In genomic region chr10:114801411-114801813, GRCh38 we compare ENCODE assay signal across 14 cellular contexts. TPM values are rescaled to one million over a fixed set of nuclear protein-coding genes. Genes with fewer than 3 reads are reported as not detected.
DNase-seq lines count a peak whose midpoint lies in the region; ATAC-seq and TF ChIP-seq lines count a peak whose summit lies in the region.
"Had no signal": no experiment of that assay in that cellular context is flagged by ENCODE, and none has a peak within 500 bp of the region (broad histone marks: within the 10 kb centered on the region; RNA-seq: fewer than 3 reads in every experiment).

No MANE protein-coding gene starts in this region.

- peaks cover 40% of the 10 kb centered on the region for H3K4me1 ChIP-seq in CD4-positive, alpha-beta memory T cell (ENCODE audit: insufficient read depth, low read length)
- H3K4me1 ChIP-seq: Caco-2 had no signal

- POLR2A ChIA-PET in CD4-positive, alpha-beta memory T cell (lab: Charles Lee; ENCODE audit: partially characterized antibody): interaction anchor here (0.7 to 2.0 kb wide), 7 partner anchors 10 to 278 kb away, joined by 3 to 32 read pairs (median 4); partner anchors contain the start of gene FHIP2A

- H3K4me3 ChIP-seq in CD4-positive, alpha-beta memory T cell (ENCODE audit: low read length in 2 of 2): peak overlapping the region in 1 of 2 donors; percentile 34

- no peaks in the 10 kb centered on the region for H3K36me3 ChIP-seq in CD4-positive, alpha-beta memory T cell (ENCODE audit: insufficient read depth, low read length)

- peaks cover 0 to 3% (median 0%) of the 10 kb centered on the region in 8 donors for H3K9me3 Mint-ChIP-seq in CD4-positive, alpha-beta memory T cell
- peaks cover 0 to 7% of the 10 kb centered on the region in 2 donors for H3K9me3 Mint-ChIP-seq in activated T-cell treated with anti-CD3 and anti-CD28 coated beads, Interleukin-2, amount 50 U/mL, for 72 hours
- H3K9me3 Mint-ChIP-seq in type B pancreatic cell: peaks cover 8% of the 10 kb centered on the region

- H3K27me3 ChIP-seq in CD4-positive, alpha-beta memory T cell (ENCODE audit: insufficient read depth, low read length): no peaks in the 10 kb centered on the region

- DNase-seq in CD4-positive, alpha-beta memory T cell: peak; percentile 35 to 57 (median 44)
- peak in 1 of 2 donors; percentile 23 for DNase-seq in activated T-cell treated with anti-CD3 and anti-CD28 coated beads, Interleukin-2, amount 50 U/mL, for 72 hours
- DNase-seq in type B pancreatic cell (ENCODE audit: extremely low spot score, unreplicated experiment) (no peak), pons (ENCODE audit: low spot score) (no peak), NCI-H2029 (lab: John Stamatoyannopoulos, UW) (no peak), NCI-H774 (lab: John Stamatoyannopoulos, UW) (no peak)
- DNase-seq: Caco-2, glutamatergic neuron, NCI-H1105 treated with DMSO at 0.1 percent for 48 hours, T-helper 9 cell had no signal

- H3K36me3 Mint-ChIP-seq in CD4-positive, alpha-beta memory T cell: peaks cover 0 to 10% of the 10 kb centered on the region in 2 donors
- H3K36me3 Mint-ChIP-seq in activated T-cell treated with anti-CD3 and anti-CD28 coated beads, Interleukin-2, amount 50 U/mL, for 72 hours (ENCODE audit: insufficient read depth in 2 of 2): no peaks in the 10 kb centered on the region
- no peaks in the 10 kb centered on the region for H3K36me3 Mint-ChIP-seq in type B pancreatic cell
- H3K36me3 Mint-ChIP-seq: brain had no signal

- H3K27ac Mint-ChIP-seq in CD4-positive, alpha-beta memory T cell: peak overlapping the region; percentile 22 to 89 (median 62)
- peak overlapping the region; percentile 6 for H3K27ac Mint-ChIP-seq in activated T-cell treated with anti-CD3 and anti-CD28 coated beads, Interleukin-2, amount 50 U/mL, for 72 hours
- H3K27ac Mint-ChIP-seq in type B pancreatic cell: no peak overlapping the region
- H3K27ac Mint-ChIP-seq: brain had no signal

- H3K27ac ChIP-seq in CD4-positive, alpha-beta memory T cell (ENCODE audit: low read depth, low read length): no peak overlapping the region

- peak; percentile 63 for ATAC-seq in GM19372 (IDR thresholded peaks at IDR 0.05; ENCODE audit: low read depth, unreplicated experiment)
- ATAC-seq in HG03108 (IDR thresholded peaks at IDR 0.05; ENCODE audit: unreplicated experiment): peak; percentile 77
- ATAC-seq in activated T-cell treated with anti-CD3 and anti-CD28 coated beads, Interleukin-2, amount 50 U/mL, for 72 hours (replicated peaks in 1 of 2): peak; percentile 93 to 97

- H3K9me3 ChIP-seq in CD4-positive, alpha-beta memory T cell (ENCODE audit: control insufficient read depth in 1 of 2, low read length in 2 of 2): no peaks in the 10 kb centered on the region
- H3K9me3 ChIP-seq: Caco-2 had no signal

- H3K4me3 Mint-ChIP-seq in CD4-positive, alpha-beta memory T cell: peak overlapping the region; percentile 35 to 79 (median 73)
- peak overlapping the region; percentile 14 to 62 for H3K4me3 Mint-ChIP-seq in activated T-cell treated with anti-CD3 and anti-CD28 coated beads, Interleukin-2, amount 50 U/mL, for 72 hours
- H3K4me3 Mint-ChIP-seq in type B pancreatic cell: no peak overlapping the region
- H3K4me3 Mint-ChIP-seq: brain, neural crest cell had no signal

- no peaks in the 10 kb centered on the region for H3K27me3 Mint-ChIP-seq in CD4-positive, alpha-beta memory T cell
- no peaks in the 10 kb centered on the region for H3K27me3 Mint-ChIP-seq in activated T-cell treated with anti-CD3 and anti-CD28 coated beads, Interleukin-2, amount 50 U/mL, for 72 hours (ENCODE audit: low read depth)
- no peaks in the 10 kb centered on the region for H3K27me3 Mint-ChIP-seq in type B pancreatic cell

- intact Hi-C loops in CD4-positive, alpha-beta memory T cell (cut with micrococcal nuclease): loop anchor here (2.0 kb wide), 1 partner anchor 19 kb away; the partner anchor contains the start of gene FHIP2A

- TF ChIP-seq CTCF in type B pancreatic cell (conservative IDR thresholded peaks at IDR 0.05): no peak

- CTCF ChIA-PET in CD4-positive, alpha-beta memory T cell (lab: Charles Lee; ENCODE audit: partially characterized antibody): interaction anchor here (0.6 to 1.7 kb wide), 5 partner anchors 16 to 497 kb away, joined by 3 to 16 read pairs (median 4); partner anchors contain the start of gene FHIP2A

- peaks cover 20 to 29% (median 24%) of the 10 kb centered on the region in 4 donors for H3K4me1 Mint-ChIP-seq in CD4-positive, alpha-beta memory T cell
- H3K4me1 Mint-ChIP-seq in activated T-cell treated with anti-CD3 and anti-CD28 coated beads, Interleukin-2, amount 50 U/mL, for 72 hours (ENCODE audit: low read depth): peaks cover 18% of the 10 kb centered on the region
- no peaks in the 10 kb centered on the region for H3K4me1 Mint-ChIP-seq in type B pancreatic cell (ENCODE audit: unreplicated experiment)
- H3K4me1 Mint-ChIP-seq: brain, neural crest cell had no signal

RNA-seq across cellular contexts. Expression of gene FHIP2A, which starts 20.2 kb away (rescaled TPM):
- 10 to 100 TPM; 25.1 to 32.1 TPM for total RNA-seq in CD4-positive, alpha-beta memory T cell
- 10 to 100 TPM in 1 of 2 donors, 1 to 10 TPM in 1; 8.8 to 14.0 TPM for polyA plus RNA-seq in CD4-positive, alpha-beta memory T cell
- 10 to 100 TPM; 20.4 to 25.6 TPM for total RNA-seq in activated T-cell treated with anti-CD3 and anti-CD28 coated beads, Interleukin-2, amount 50 U/mL, for 72 hours
- total RNA-seq in type B pancreatic cell (ENCODE audit: low replicate concordance): 24.4 and 25.0 TPM in 2 replicates

Comparison
In these comparisons a context has a peak if more than half of its experiments do, and no peak if none do; other contexts are left out.
1. DNase-seq: peak in CD4-positive, alpha-beta memory T cell (5 of 5); none in type B pancreatic cell (single experiment), pons (single experiment), NCI-H2029 (single experiment) and NCI-H774 (single experiment).
2. Peak in every context shown above with its lines, with median percentiles within 50 percentile points of each other: ATAC-seq.